1 cellular context compared by ENCODE assay signal in the genomic region with DNA sequence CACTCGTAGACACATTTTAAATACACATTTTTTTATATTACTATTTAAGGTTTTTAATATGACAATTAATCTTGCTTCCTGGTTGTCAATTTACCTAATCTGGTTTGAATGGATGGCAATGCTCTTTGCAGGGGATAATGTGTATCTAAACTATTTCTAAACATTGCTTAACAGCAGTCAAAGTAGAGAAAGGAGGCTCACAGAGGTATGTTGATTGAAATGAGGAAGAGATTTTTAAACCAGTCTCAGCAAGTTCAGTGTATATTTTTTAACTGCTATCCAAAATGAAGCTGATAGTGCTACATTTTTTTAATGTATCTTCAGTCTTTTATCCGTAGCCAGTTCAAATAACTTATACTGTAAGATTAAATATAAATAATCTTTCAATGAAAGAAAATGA.
TF ChIP-seq lines count a peak whose summit lies in the region.

No MANE protein-coding gene starts in this region.

TF ChIP-seq in WTC11, 78 proteins besides CTCF, POLR2A, EP300 and RAD21 (continued from another document):
- TF ChIP-seq KAT7 (CRISPR knock-in tag; IDR thresholded peaks at IDR 0.05; ENCODE audit: borderline replicate concordance) (no peak), CREM (CRISPR knock-in tag; IDR thresholded peaks at IDR 0.05) (no peak), NR3C1 (CRISPR knock-in tag; conservative IDR thresholded peaks at IDR 0.05; ENCODE audit: low read depth) (no peak)
